ENCODE assay signal across 8 cellular contexts in genomic region chr12:29149691-29150382, GRCh38. TPM values are rescaled to one million over a fixed set of nuclear protein-coding genes. Genes with fewer than 3 reads are reported as not detected.
DNase-seq lines count a peak whose midpoint lies in the region; ATAC-seq and TF ChIP-seq lines count a peak whose summit lies in the region.

No MANE protein-coding gene starts in this region.

- WGBS in ectodermal cell, 2 experiments, result 22 to 24% methylated on average over 38 of the region's 38 CpGs

- intact Hi-C loops in mucosa of descending colon (cut with DNase I, micrococcal nuclease), result no loop called here

- H3K4me3 ChIP-seq in Peyer's patch, result peak overlapping the region; percentile 53 to 81 (median 78)
- peak overlapping the region; percentile 59 for H3K4me3 ChIP-seq in ectodermal cell (ENCODE audit: insufficient read depth, low read depth, low read length)
- peak overlapping the region; percentile 81 for H3K4me3 ChIP-seq in mucosa of descending colon

- peak; percentile 9; the same call in 1 of the 2 replicates for TF ChIP-seq CTCF in 22Rv1 (IDR thresholded peaks at IDR 0.05)
- no peak for TF ChIP-seq CTCF in Peyer's patch (IDR thresholded peaks at IDR 0.05)
- TF ChIP-seq CTCF in mucosa of descending colon (IDR thresholded peaks at IDR 0.05), result no peak

- H3K27me3 ChIP-seq in Peyer's patch (no peaks in the 10 kb centered on the region), ectodermal cell (ENCODE audit: control insufficient read depth, insufficient read depth, low read length, poor library complexity, severe bottlenecking) (peaks cover 36% of the 10 kb centered on the region)

- H3K4me1 ChIP-seq in Peyer's patch (peaks cover 0 to 40% (median 2%) of the 10 kb centered on the region in 4 donors), ectodermal cell (ENCODE audit: control insufficient read depth, insufficient read depth, low read length) (peaks cover 7% of the 10 kb centered on the region), mucosa of descending colon (ENCODE audit: low read depth) (peaks cover 18% of the 10 kb centered on the region)

- H3K36me3 ChIP-seq in Peyer's patch (no peaks in the 10 kb centered on the region), ectodermal cell (ENCODE audit: control insufficient read depth, insufficient read depth, low read length) (no peaks in the 10 kb centered on the region), mucosa of descending colon (ENCODE audit: low read depth) (no peaks in the 10 kb centered on the region)

- H3K27ac ChIP-seq in 22Rv1 (peak overlapping the region; percentile 83), Peyer's patch (peak overlapping the region; percentile 68 to 91 (median 87)), ectodermal cell (ENCODE audit: insufficient read depth, low read depth, low read length, poor library complexity, severe bottlenecking) (no peak overlapping the region)

- DNase-seq in Peyer's patch, result peak in 1 of 3 donors; percentile 51
- peak; percentile 57 to 70 (median 67) for DNase-seq in mucosa of descending colon
- DNase-seq in NCI-H1436 treated with DMSO at 0.1 percent for 48 hours (lab: John Stamatoyannopoulos, UW), result no peak
- no peak for DNase-seq in SW 1271 (lab: John Stamatoyannopoulos, UW)

- ATAC-seq in GM19395 (IDR thresholded peaks at IDR 0.05; ENCODE audit: unreplicated experiment), result peak; percentile 19
- peak; percentile 35 for ATAC-seq in mucosa of descending colon
- no peak for ATAC-seq in HG03175 (IDR thresholded peaks at IDR 0.05; ENCODE audit: unreplicated experiment)

- no peaks in the 10 kb centered on the region for H3K9me3 ChIP-seq in Peyer's patch
- no peaks in the 10 kb centered on the region for H3K9me3 ChIP-seq in ectodermal cell (ENCODE audit: control insufficient read depth, low read length)
- no peaks in the 10 kb centered on the region for H3K9me3 ChIP-seq in mucosa of descending colon

- no peak for TF ChIP-seq POLR2A in Peyer's patch (IDR thresholded peaks at IDR 0.05)

RNA-seq across cellular contexts. Expression of gene FAR2, which starts 0.8 kb away (rescaled TPM):
- total RNA-seq in Peyer's patch, result 10 to 100 TPM; 31.0 to 52.8 (median 40.1) TPM
- polyA plus RNA-seq in ectodermal cell (2013, experiment 1 of 4), result 13.4 TPM
- 8.3 TPM for polyA plus RNA-seq in ectodermal cell (2013, experiment 2 of 4)
- 6.7 TPM for polyA plus RNA-seq in ectodermal cell (2013, experiment 3 of 4)
- 5.1 TPM for polyA plus RNA-seq in ectodermal cell (2013, experiment 4 of 4)
- total RNA-seq in mucosa of descending colon, result 10 to 100 TPM; 39.7 to 93.0 (median 72.2) TPM

Comparison
In these comparisons a context has a peak if more than half of its experiments do, and no peak if none do; other contexts are left out.
1. DNase-seq: peak in mucosa of descending colon (3 of 3); none in NCI-H1436 treated with DMSO at 0.1 percent for 48 hours (single experiment) and SW 1271 (0 of 2).
2. Peak in every context shown above with its lines, with median percentiles within 50 percentile points of each other: H3K4me3 ChIP-seq.